7 cellular contexts compared by ENCODE assay signal in genomic region chr4:1171306-1172227, GRCh38. TPM values are rescaled to one million over a fixed set of nuclear protein-coding genes. Genes with fewer than 3 reads are reported as not detected.
DNase-seq lines count a peak whose midpoint lies in the region; ATAC-seq lines count a peak whose summit lies in the region.

No MANE protein-coding gene starts in this region.

- peak overlapping the region; percentile 54 for H3K4me3 Mint-ChIP-seq in T-helper 1 cell treated with Interleukin-12 subunit alpha and Interleukin-12 subunit beta and Interleukin-4 antibody, amounts not matched to agents 30 μg/mL and 1 μg/mL, for 36 hours
- H3K4me3 Mint-ChIP-seq in activated naive CD8-positive, alpha-beta T cell treated with anti-CD3 and anti-CD28 coated beads, Interleukin-2, amount 10 ng/mL, durations not matched to agents 7 days and 5 days, result peak overlapping the region; percentile 63

- POLR2A ChIA-PET in activated naive CD8-positive, alpha-beta T cell treated with anti-CD3 and anti-CD28 coated beads, Interleukin-2, amount 10 ng/mL, durations not matched to agents 7 days and 5 days (lab: Charles Lee), result interaction anchor here (1.0 to 2.3 kb wide), 3 partner anchors 31 to 78 kb away, joined by 4 to 11 read pairs (median 5); partner anchors contain the start of gene CTBP1

- ATAC-seq in activated naive CD8-positive, alpha-beta T cell treated with anti-CD3 and anti-CD28 coated beads, Interleukin-2, amount 10 ng/mL, durations not matched to agents 7 days and 5 days (ENCODE audit: low read depth), result peak; percentile 28
- ATAC-seq in HG03196 (IDR thresholded peaks at IDR 0.05; ENCODE audit: unreplicated experiment), result no peak
- ATAC-seq in GM21528 (IDR thresholded peaks at IDR 0.05; ENCODE audit: low FRiP score, unreplicated experiment), result no peak
- no peak for ATAC-seq in HG03432 (IDR thresholded peaks at IDR 0.05; ENCODE audit: unreplicated experiment)

- H3K4me1 Mint-ChIP-seq in T-helper 1 cell treated with Interleukin-12 subunit alpha and Interleukin-12 subunit beta and Interleukin-4 antibody, amounts not matched to agents 30 μg/mL and 1 μg/mL, for 36 hours (ENCODE audit: low read depth), result peaks cover 10% of the 10 kb centered on the region
- H3K4me1 Mint-ChIP-seq in activated naive CD8-positive, alpha-beta T cell treated with anti-CD3 and anti-CD28 coated beads, Interleukin-2, amount 10 ng/mL, durations not matched to agents 7 days and 5 days, result peaks cover 21% of the 10 kb centered on the region

- H3K36me3 Mint-ChIP-seq in T-helper 1 cell treated with Interleukin-12 subunit alpha and Interleukin-12 subunit beta and Interleukin-4 antibody, amounts not matched to agents 30 μg/mL and 1 μg/mL, for 36 hours (ENCODE audit: low read depth), result peaks cover 2% of the 10 kb centered on the region
- peaks cover 2% of the 10 kb centered on the region for H3K36me3 Mint-ChIP-seq in activated naive CD8-positive, alpha-beta T cell treated with anti-CD3 and anti-CD28 coated beads, Interleukin-2, amount 10 ng/mL, durations not matched to agents 7 days and 5 days

- no peaks in the 10 kb centered on the region for H3K9me3 Mint-ChIP-seq in T-helper 1 cell treated with Interleukin-12 subunit alpha and Interleukin-12 subunit beta and Interleukin-4 antibody, amounts not matched to agents 30 μg/mL and 1 μg/mL, for 36 hours
- no peaks in the 10 kb centered on the region for H3K9me3 Mint-ChIP-seq in activated naive CD8-positive, alpha-beta T cell treated with anti-CD3 and anti-CD28 coated beads, Interleukin-2, amount 10 ng/mL, durations not matched to agents 7 days and 5 days

- H3K27me3 Mint-ChIP-seq in T-helper 1 cell treated with Interleukin-12 subunit alpha and Interleukin-12 subunit beta and Interleukin-4 antibody, amounts not matched to agents 30 μg/mL and 1 μg/mL, for 36 hours (ENCODE audit: low read depth), result peaks cover 25% of the 10 kb centered on the region
- H3K27me3 Mint-ChIP-seq in activated naive CD8-positive, alpha-beta T cell treated with anti-CD3 and anti-CD28 coated beads, Interleukin-2, amount 10 ng/mL, durations not matched to agents 7 days and 5 days, result peaks cover 31% of the 10 kb centered on the region

- H3K27ac Mint-ChIP-seq in T-helper 1 cell treated with Interleukin-12 subunit alpha and Interleukin-12 subunit beta and Interleukin-4 antibody, amounts not matched to agents 30 μg/mL and 1 μg/mL, for 36 hours, result no peak overlapping the region
- no peak overlapping the region for H3K27ac Mint-ChIP-seq in activated naive CD8-positive, alpha-beta T cell treated with anti-CD3 and anti-CD28 coated beads, Interleukin-2, amount 10 ng/mL, durations not matched to agents 7 days and 5 days

- DNase-seq in activated naive CD8-positive, alpha-beta T cell treated with anti-CD3 and anti-CD28 coated beads, Interleukin-2, amount 10 ng/mL, durations not matched to agents 7 days and 5 days, result peak; percentile 70
- peak; percentile 38 for DNase-seq in iris pigment epithelial cell (ENCODE audit: low read depth)
- peak; percentile 47 for DNase-seq in stimulated activated CD4-positive, alpha-beta T cell treated with anti-CD3 and anti-CD28 coated beads, Interleukin-4, amount 100 ng/mL, for 24 hours

RNA-seq across cellular contexts. Expression of gene SPON2, which starts 0.8 kb away (rescaled TPM):
- total RNA-seq in activated naive CD8-positive, alpha-beta T cell treated with anti-CD3 and anti-CD28 coated beads, Interleukin-2, amount 10 ng/mL, durations not matched to agents 7 days and 5 days, result 10 to 100 TPM; 18.5 to 18.8 TPM

RNA-seq across cellular contexts. Expression of gene RNF212, which starts 58.2 kb away (rescaled TPM):
- 1 to 10 TPM; 7.3 to 8.1 TPM for total RNA-seq in activated naive CD8-positive, alpha-beta T cell treated with anti-CD3 and anti-CD28 coated beads, Interleukin-2, amount 10 ng/mL, durations not matched to agents 7 days and 5 days
